23 cellular contexts compared by ENCODE assay signal in the genomic region with DNA sequence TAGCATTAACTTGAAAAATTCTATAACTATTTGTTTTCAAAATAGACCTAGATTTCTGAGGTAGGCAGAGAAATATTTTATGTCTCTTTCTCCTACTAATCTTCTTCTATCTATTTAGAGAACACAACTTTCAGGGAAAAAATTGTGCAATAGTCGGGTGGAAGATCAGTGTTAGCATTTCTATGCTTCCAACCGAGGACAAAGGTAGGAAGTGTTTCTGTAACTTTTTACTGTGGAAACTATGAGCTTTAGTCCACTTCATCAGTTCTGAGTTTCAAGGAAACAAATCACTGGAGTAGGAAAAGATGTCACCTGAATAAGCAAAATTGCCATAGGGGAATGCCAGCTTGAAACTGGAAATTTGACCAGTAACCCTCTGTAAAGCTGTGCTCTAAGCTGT.
A peak's percentile ranks its signal among the peaks of the same experiment; 100 is the strongest.
DNase-seq lines count a peak whose midpoint lies in the region; ATAC-seq, FAIRE-seq and TF ChIP-seq lines count a peak whose summit lies in the region.
"Had no signal": no experiment of that assay in that cellular context is flagged by ENCODE, and none has a peak within 500 bp of the region (broad histone marks: within the 10 kb centered on the region; RNA-seq: fewer than 3 reads in every experiment).

No MANE protein-coding gene starts in this region.

- TF ChIP-seq CTCF in IMR-90 (conservative IDR thresholded peaks at IDR 0.05; ENCODE audit: low read depth, low read length) = no peak
- TF ChIP-seq CTCF in K562 (IDR thresholded peaks at IDR 0.05 in 2 of 3, conservative IDR thresholded peaks at IDR 0.05 in 1 of 3; ENCODE audit: insufficient read depth in 2 of 3, low read depth in 1 of 3, low read length in 3 of 3) = no peak
- no peak for TF ChIP-seq CTCF in HepG2 (CRISPR knock-in tag; IDR thresholded peaks at IDR 0.05)
- TF ChIP-seq CTCF in omental fat pad (IDR thresholded peaks at IDR 0.05) = no peak

- no peak overlapping the region for H2AK5ac ChIP-seq in IMR-90 (ENCODE audit: low read depth, low read length)

- no peak overlapping the region for H2BK5ac ChIP-seq in IMR-90 (ENCODE audit: low read depth, low read length, poor library complexity, severe bottlenecking)

- no peak overlapping the region for H2BK120ac ChIP-seq in IMR-90 (ENCODE audit: low read depth, low read length)

- H4K8ac ChIP-seq in IMR-90 (ENCODE audit: low read depth in 2 of 2, low read length in 2 of 2) = no peak overlapping the region

- H3K9ac ChIP-seq in IMR-90 (ENCODE audit: low read depth, low read length) (no peak overlapping the region), K562 (ENCODE audit: insufficient read depth in 1 of 2, low read depth in 2 of 2, low read length in 2 of 2) (no peak overlapping the region), HepG2 (ENCODE audit: insufficient read depth, low read depth, low read length) (no peak overlapping the region)
- H3K9ac ChIP-seq: BLaER1 had no signal

- no peak overlapping the region for H4K91ac ChIP-seq in IMR-90 (ENCODE audit: insufficient read depth, low read depth, low read length)

- H3K4me1 ChIP-seq in IMR-90 (ENCODE audit: control insufficient read depth, insufficient read depth, low read length) (no peaks in the 10 kb centered on the region), K562 (replicated peaks in 1 of 2; ENCODE audit: control insufficient read depth in 2 of 2, insufficient read depth in 2 of 2, low read length in 2 of 2) (no peaks in the 10 kb centered on the region), HepG2 (ENCODE audit: insufficient read depth, low read length) (no peaks in the 10 kb centered on the region)
- H3K4me1 ChIP-seq: BLaER1, HAP-1 had no signal

- H3K27ac ChIP-seq in IMR-90 (ENCODE audit: insufficient read depth, low read length) (no peak overlapping the region), K562 (ENCODE audit: extremely low read depth, low read depth, low read length) (no peak overlapping the region), HepG2 (ENCODE audit: extremely low read length, insufficient read depth, low read length) (no peak overlapping the region)
- H3K27ac ChIP-seq: 22Rv1, BLaER1, C4-2B had no signal

- no peaks in the 10 kb centered on the region for H3K4me1 Mint-ChIP-seq in activated naive CD4-positive, alpha-beta T cell treated with anti-CD3 and anti-CD28 coated beads, Interleukin-2, amount 10 ng/mL, durations not matched to agents 7 days and 5 days
- H3K4me1 Mint-ChIP-seq: B cell; CD8-positive, alpha-beta memory T cell; GM23338 had no signal

- FAIRE-seq in K562 (lab: Jason Lieb, UNC) = no peak
- no peak for FAIRE-seq in HepG2 (lab: Jason Lieb, UNC)
- FAIRE-seq: A204.1, GM12891, GM18507 had no signal

- H3K4me3 ChIP-seq in IMR-90 (ENCODE audit: insufficient read depth, low read depth, low read length) = no peak overlapping the region
- no peak overlapping the region for H3K4me3 ChIP-seq in K562
- H3K4me3 ChIP-seq in HepG2 (replicated peaks in 1 of 3; ENCODE audit: insufficient read depth in 1 of 3, low read depth in 2 of 3, low read length in 3 of 3) = no peak overlapping the region
- H3K4me3 ChIP-seq: BLaER1, GM23338, HAP-1 had no signal

- no peaks in the 10 kb centered on the region for H3K79me1 ChIP-seq in IMR-90 (ENCODE audit: low read depth in 1 of 2, low read length in 2 of 2)

- WGBS in IMR-90 (ENCODE audit: extremely low coverage in 2 of 2, insufficient read length in 1 of 2), 2 experiments = no CpG with 5 or more reads among the region's 2 CpGs
- 0% methylated on average over 2 of the region's 2 CpGs for WGBS in K562 (ENCODE audit: insufficient coverage, low coverage, missing lambda C conversion rate)
- 0% methylated on average over 2 of the region's 2 CpGs for WGBS in HepG2 (ENCODE audit: low lambda C conversion rate)

- POLR2A ChIA-PET in IMR-90 (lab: Charles Lee; ENCODE audit: unreplicated experiment) (no interaction called here), K562 (lab: Yijun Ruan, JAX) (no interaction called here), HepG2 (lab: Yijun Ruan, JAX) (no interaction called here)

- H3K27ac Mint-ChIP-seq in activated naive CD4-positive, alpha-beta T cell treated with anti-CD3 and anti-CD28 coated beads, Interleukin-2, amount 10 ng/mL, durations not matched to agents 7 days and 5 days = no peak overlapping the region
- H3K27ac Mint-ChIP-seq: B cell; CD4-positive, alpha-beta T cell; CD8-positive, alpha-beta memory T cell; GM23338; HFFc6 had no signal

- no peaks in the 10 kb centered on the region for H3K9me3 Mint-ChIP-seq in activated naive CD4-positive, alpha-beta T cell treated with anti-CD3 and anti-CD28 coated beads, Interleukin-2, amount 10 ng/mL, durations not matched to agents 7 days and 5 days
- H3K9me3 Mint-ChIP-seq: GM23338, HFFc6 had no signal

- H3K56ac ChIP-seq in IMR-90 (ENCODE audit: extremely low read depth, insufficient read depth, low read length) = no peak overlapping the region

- H3K79me2 ChIP-seq in K562 (ENCODE audit: control insufficient read depth, insufficient read depth, low read length) (no peaks in the 10 kb centered on the region), HepG2 (ENCODE audit: insufficient read depth, low read length) (no peaks in the 10 kb centered on the region)

- H3K36me3 ChIP-seq in IMR-90 (ENCODE audit: control insufficient read depth, insufficient read depth, low read length) (no peaks in the 10 kb centered on the region), K562 (ENCODE audit: control insufficient read depth, insufficient read depth, low read length) (no peaks in the 10 kb centered on the region), HepG2 (replicated peaks in 1 of 2; ENCODE audit: control insufficient read depth in 1 of 2, insufficient read depth in 2 of 2, low read length in 2 of 2) (no peaks in the 10 kb centered on the region)
- H3K36me3 ChIP-seq: BLaER1, HAP-1 had no signal

- no peak overlapping the region for H2BK20ac ChIP-seq in IMR-90 (ENCODE audit: low read depth, low read length)

- no peak overlapping the region for H3K4me3 Mint-ChIP-seq in activated naive CD4-positive, alpha-beta T cell treated with anti-CD3 and anti-CD28 coated beads, Interleukin-2, amount 10 ng/mL, durations not matched to agents 7 days and 5 days
- H3K4me3 Mint-ChIP-seq: B cell; CD4-positive, alpha-beta T cell; CD8-positive, alpha-beta memory T cell; GM23338; HFFc6 had no signal

- H3K27me3 ChIP-seq in IMR-90 (ENCODE audit: control insufficient read depth, insufficient read depth, low read length) = no peaks in the 10 kb centered on the region; the same call in 1 of the 2 replicates
- H3K27me3 ChIP-seq in K562 (ENCODE audit: control insufficient read depth in 2 of 2, insufficient read depth in 2 of 2, low read length in 2 of 2) = peaks cover 0 to 7% of the 10 kb centered on the region in 2 experiments; a peak in 1 of 5 replicates
- H3K27me3 ChIP-seq in HepG2 (ENCODE audit: control insufficient read depth in 1 of 2, insufficient read depth in 2 of 2, low read length in 2 of 2) = no peaks in the 10 kb centered on the region
- H3K27me3 ChIP-seq: BLaER1 had no signal

- dilution Hi-C loops in IMR-90 (cut with HindIII; ENCODE audit: low sequenced_read_pairs, unreplicated experiment) = no loop called here

- intact Hi-C loops in IMR-90 (cut with micrococcal nuclease) = no loop called here
- intact Hi-C loops in K562 (cut with micrococcal nuclease) = no loop called here
- intact Hi-C loops in HepG2 (cut with micrococcal nuclease; ENCODE audit: unreplicated experiment) = no loop called here

- H3K27me3 Mint-ChIP-seq in activated naive CD4-positive, alpha-beta T cell treated with anti-CD3 and anti-CD28 coated beads, Interleukin-2, amount 10 ng/mL, durations not matched to agents 7 days and 5 days = no peaks in the 10 kb centered on the region
- H3K27me3 Mint-ChIP-seq: CD4-positive, alpha-beta T cell had no signal

- no peak overlapping the region for H3K18ac ChIP-seq in IMR-90 (ENCODE audit: low read depth, low read length)

- no peak overlapping the region for H2AK9ac ChIP-seq in IMR-90 (replicated peaks; ENCODE audit: low read depth, low read length, poor library complexity)

- no peak overlapping the region for H3K4ac ChIP-seq in IMR-90 (ENCODE audit: low read depth, low read length)

- no peak overlapping the region for H2BK15ac ChIP-seq in IMR-90 (ENCODE audit: low read depth, low read length)

- in situ Hi-C loops in IMR-90 (cut with MboI; ENCODE audit: low sequenced_read_pairs) (no loop called here), K562 (cut with MboI) (no loop called here), HepG2 (cut with HindIII; ENCODE audit: extremely low pct_ligation_motif_present, low pct_unique_long_range_greater_than_20kb) (no loop called here)

- TF ChIP-seq EP300 in K562 (IDR thresholded peaks at IDR 0.05; ENCODE audit: low read length) (no peak), HepG2 (IDR thresholded peaks at IDR 0.05; ENCODE audit: low read depth in 2 of 2, low read length in 2 of 2) (no peak), HepG2 (CRISPR knock-in tag; IDR thresholded peaks at IDR 0.05; ENCODE audit: borderline replicate concordance) (no peak)

- TF ChIP-seq POLR2A in IMR-90 (IDR thresholded peaks at IDR 0.05; ENCODE audit: low read depth, low read length) (no peak), K562 (conservative IDR thresholded peaks at IDR 0.05) (no peak), HepG2 (IDR thresholded peaks at IDR 0.05; ENCODE audit: insufficient read depth in 1 of 2, low read depth in 2 of 2, low read length in 2 of 2) (no peak)

- H3K14ac ChIP-seq in IMR-90 (replicated peaks; ENCODE audit: low read depth, low read length) = no peak overlapping the region

- no peak for ATAC-seq in IMR-90 (ENCODE audit: low read depth)
- ATAC-seq in K562 = no peak
- ATAC-seq in HepG2 = no peak
- ATAC-seq in omental fat pad (ENCODE audit: low FRiP score) = peak; percentile 44
- no peak for ATAC-seq in HG03175 (IDR thresholded peaks at IDR 0.05; ENCODE audit: unreplicated experiment)
- ATAC-seq: GM23338 had no signal

- TF ChIP-seq RAD21 in IMR-90 (IDR thresholded peaks at IDR 0.05; ENCODE audit: low read length) (no peak), K562 (CRISPR knock-in tag; conservative IDR thresholded peaks at IDR 0.05 in 1 of 2, IDR thresholded peaks at IDR 0.05 in 1 of 2) (no peak), HepG2 (CRISPR knock-in tag; IDR thresholded peaks at IDR 0.05) (no peak)

- H3K9me1 ChIP-seq in IMR-90 (ENCODE audit: insufficient read depth, low read length) (no peaks in the 10 kb centered on the region), K562 (ENCODE audit: control insufficient read depth, insufficient read depth, low read length) (no peaks in the 10 kb centered on the region)

- no peaks in the 10 kb centered on the region for H3K36me3 Mint-ChIP-seq in activated naive CD4-positive, alpha-beta T cell treated with anti-CD3 and anti-CD28 coated beads, Interleukin-2, amount 10 ng/mL, durations not matched to agents 7 days and 5 days

- H2AFZ ChIP-seq in IMR-90 (replicated peaks; ENCODE audit: low read length, poor library complexity) = no peak overlapping the region
- H2AFZ ChIP-seq in K562 (ENCODE audit: low read depth, low read length) = no peak overlapping the region
- H2AFZ ChIP-seq in HepG2 (ENCODE audit: low read length) = no peak overlapping the region
- H2AFZ ChIP-seq: GM23338 had no signal

- no peak overlapping the region for H3K4me2 ChIP-seq in IMR-90 (ENCODE audit: low read depth, low read length)
- no peak overlapping the region for H3K4me2 ChIP-seq in K562 (ENCODE audit: insufficient read depth, low read length)
- H3K4me2 ChIP-seq in HepG2 (ENCODE audit: low read depth, low read length) = no peak overlapping the region
- H3K4me2 ChIP-seq: BLaER1, GM23338 had no signal

- no peak overlapping the region for H3K23ac ChIP-seq in IMR-90 (ENCODE audit: low read depth, low read length)

- no peaks in the 10 kb centered on the region for H3K9me3 ChIP-seq in IMR-90 (ENCODE audit: control insufficient read depth, insufficient read depth, low read length)
- no peaks in the 10 kb centered on the region for H3K9me3 ChIP-seq in K562 (replicated peaks; ENCODE audit: control insufficient read depth, insufficient read depth, low read depth, low read length)
- no peaks in the 10 kb centered on the region for H3K9me3 ChIP-seq in HepG2 (ENCODE audit: low read length)
- H3K9me3 ChIP-seq: BLaER1, HAP-1 had no signal

- BruUV-seq in IMR-90 (replicated peaks; lab: Mats Ljungman, UMichigan) (no TSS peak), K562 (replicated peaks; lab: Mats Ljungman, UMichigan) (no TSS peak), HepG2 (replicated peaks; lab: Mats Ljungman, UMichigan) (no TSS peak)

- no peak overlapping the region for H4K5ac ChIP-seq in IMR-90 (ENCODE audit: low read depth, low read length)

- CTCF ChIA-PET in IMR-90 (lab: Yijun Ruan, JAX) (interaction anchor here (0.7 kb wide), 1 partner anchor 632 kb away, joined by 3 read pairs; no protein-coding TSS in a partner anchor), K562 (lab: Yijun Ruan, JAX; ENCODE audit: low intra/inter-chr PET ratio) (no interaction called here), HepG2 (lab: Yijun Ruan, JAX; ENCODE audit: low intra/inter-chr PET ratio, low total read pairs) (no interaction called here)
- CTCF ChIA-PET in activated naive CD4-positive, alpha-beta T cell treated with anti-CD3 and anti-CD28 coated beads, Interleukin-2, amount 10 ng/mL, durations not matched to agents 7 days and 5 days (lab: Charles Lee) = no interaction called here

- DNase-seq in IMR-90 (no peak), K562 (ENCODE audit: extremely low read depth in 1 of 4, low spot score in 3 of 4) (no peak), HepG2 (ENCODE audit: low spot score) (no peak), omental fat pad (ENCODE audit: low spot score) (no peak), NCI-H2107 treated with DMSO at 0.1 percent for 48 hours (lab: John Stamatoyannopoulos, UW; ENCODE audit: unreplicated experiment) (no peak), NCI-H2029 (lab: John Stamatoyannopoulos, UW) (no peak)
- DNase-seq in activated naive CD4-positive, alpha-beta T cell treated with anti-CD3 and anti-CD28 coated beads, Interleukin-2, amount 10 ng/mL, durations not matched to agents 7 days and 5 days = no peak
- DNase-seq: CD4-positive, alpha-beta T cell; CD8-positive, alpha-beta memory T cell; DMS53; DMS79 treated with DMSO at 0.1 percent for 48 hours; GF-D8; HFFc6 had no signal

- H4K20me1 ChIP-seq in IMR-90 (ENCODE audit: insufficient read depth, low read length) = no peaks in the 10 kb centered on the region
- no peaks in the 10 kb centered on the region for H4K20me1 ChIP-seq in K562 (replicated peaks; ENCODE audit: control insufficient read depth, insufficient read depth, low read length)
- no peaks in the 10 kb centered on the region for H4K20me1 ChIP-seq in HepG2 (ENCODE audit: insufficient read depth, low read length)
- H4K20me1 ChIP-seq: BLaER1 had no signal
